ENCODE assay signal across 8 cellular contexts in genomic region chr12:109098671-109099070, GRCh38. TPM values are rescaled to one million over a fixed set of nuclear protein-coding genes. Genes with fewer than 3 reads are reported as not detected.
DNase-seq lines count a peak whose midpoint lies in the region; ATAC-seq and TF ChIP-seq lines count a peak whose summit lies in the region.

No MANE protein-coding gene starts in this region.

- peaks cover 3% of the 10 kb centered on the region; the same call in 1 of the 2 replicates for H3F3A ChIP-seq in DOHH2 (ENCODE audit: control insufficient read depth, insufficient read depth)

- H3K27ac ChIP-seq in DOHH2 (ENCODE audit: low read depth, low read length) (no peak overlapping the region), SJCRH30 (peak overlapping the region; percentile 97), fibroblast of lung (ENCODE audit: insufficient read depth, low read length) (peak overlapping the region; percentile 50), osteoblast (ENCODE audit: low read depth, low read length) (peak overlapping the region; percentile 83)

- H3K79me2 ChIP-seq in DOHH2 (ENCODE audit: control insufficient read depth, low read length), result peaks cover 23% of the 10 kb centered on the region
- H3K79me2 ChIP-seq in fibroblast of lung (ENCODE audit: control insufficient read depth, insufficient read depth, low read length), result peaks cover 4% of the 10 kb centered on the region
- peaks cover 26% of the 10 kb centered on the region for H3K79me2 ChIP-seq in osteoblast (ENCODE audit: insufficient read depth, low read length)

- DNase-seq in SJCRH30, result no peak
- peak; percentile 21 for DNase-seq in fibroblast of lung (ENCODE audit: low read depth in 2 of 2)
- DNase-seq in osteoblast (ENCODE audit: insufficient read length, low spot score, missing footprints), result no peak
- no peak for DNase-seq in germinal center (ENCODE audit: low spot score)
- DNase-seq in SKM-1 (lab: John Stamatoyannopoulos, UW; ENCODE audit: unreplicated experiment), result no peak
- DNase-seq in NCI-H1048 (lab: John Stamatoyannopoulos, UW), result no peak

- H3K4me2 ChIP-seq in DOHH2 (ENCODE audit: low read length) (peak overlapping the region; percentile 93), fibroblast of lung (ENCODE audit: extremely low read depth, insufficient read depth, low read length) (peak overlapping the region; percentile 86), osteoblast (ENCODE audit: insufficient read depth, low read length) (peak overlapping the region; percentile 91)

- H3K27me3 ChIP-seq in DOHH2 (ENCODE audit: control insufficient read depth, low read length), result no peaks in the 10 kb centered on the region
- H3K27me3 ChIP-seq in SJCRH30, result no peaks in the 10 kb centered on the region
- H3K27me3 ChIP-seq in fibroblast of lung (ENCODE audit: control insufficient read depth, insufficient read depth, low read length), result no peaks in the 10 kb centered on the region
- H3K27me3 ChIP-seq in osteoblast (ENCODE audit: insufficient read depth, low read length), result no peaks in the 10 kb centered on the region

- H2AFZ ChIP-seq in fibroblast of lung (ENCODE audit: low read length) (peak overlapping the region; percentile 70), osteoblast (ENCODE audit: low read length) (peak overlapping the region; percentile 96)

- no peaks in the 10 kb centered on the region for H3K9me2 ChIP-seq in DOHH2 (replicated peaks; ENCODE audit: control insufficient read depth, low read length)

- no peaks in the 10 kb centered on the region for H3K9me3 ChIP-seq in DOHH2 (ENCODE audit: control insufficient read depth, insufficient read depth, low read length)
- no peaks in the 10 kb centered on the region for H3K9me3 ChIP-seq in SJCRH30 (replicated peaks)
- H3K9me3 ChIP-seq in fibroblast of lung (ENCODE audit: control insufficient read depth, insufficient read depth, low read depth, low read length), result no peaks in the 10 kb centered on the region
- H3K9me3 ChIP-seq in osteoblast (ENCODE audit: low read depth, low read length), result no peaks in the 10 kb centered on the region

- TF ChIP-seq CTCF in DOHH2 (IDR thresholded peaks at IDR 0.05; ENCODE audit: low read depth, low read length, poor library complexity, severe bottlenecking), result no peak
- TF ChIP-seq CTCF in fibroblast of lung (conservative IDR thresholded peaks at IDR 0.05 in 1 of 2, IDR thresholded peaks at IDR 0.05 in 1 of 2; ENCODE audit: low read depth in 1 of 2, low read length in 2 of 2), result no peak
- no peak for TF ChIP-seq CTCF in osteoblast (IDR thresholded peaks at IDR 0.05; ENCODE audit: extremely low read depth, low read depth, low read length)

- no peak for ATAC-seq in HG03460 (IDR thresholded peaks at IDR 0.05; ENCODE audit: unreplicated experiment)

- peaks cover 11% of the 10 kb centered on the region; the same call in 1 of the 2 replicates for H4K20me1 ChIP-seq in DOHH2 (ENCODE audit: control insufficient read depth, insufficient read depth, low read depth, low read length)
- H4K20me1 ChIP-seq in fibroblast of lung (ENCODE audit: control insufficient read depth, extremely low read depth, insufficient read depth, low read length), result no peaks in the 10 kb centered on the region
- H4K20me1 ChIP-seq in osteoblast (ENCODE audit: insufficient read depth, low read length), result no peaks in the 10 kb centered on the region

- H3K9ac ChIP-seq in fibroblast of lung (ENCODE audit: insufficient read depth, low read length), result peak overlapping the region; percentile 60

- H3K4me3 ChIP-seq in DOHH2 (ENCODE audit: low read length), result peak overlapping the region; percentile 97
- H3K4me3 ChIP-seq in SJCRH30, result peak overlapping the region; percentile 91
- H3K4me3 ChIP-seq in fibroblast of lung (replicated peaks in 1 of 4; ENCODE audit: control extremely low read depth in 1 of 4, insufficient read depth in 1 of 4, low read depth in 3 of 4, low read length in 4 of 4), result peak overlapping the region; percentile 56 to 80 (median 69)
- peak overlapping the region; percentile 91 for H3K4me3 ChIP-seq in osteoblast (ENCODE audit: insufficient read depth, low read length)

- peaks cover 24% of the 10 kb centered on the region for H3K4me1 ChIP-seq in DOHH2 (ENCODE audit: control insufficient read depth, low read length)
- H3K4me1 ChIP-seq in SJCRH30, result no peaks in the 10 kb centered on the region
- peaks cover 4% of the 10 kb centered on the region for H3K4me1 ChIP-seq in fibroblast of lung (ENCODE audit: control insufficient read depth, extremely low read depth, insufficient read depth, low read length)
- H3K4me1 ChIP-seq in osteoblast (ENCODE audit: insufficient read depth, low read length), result peaks cover 23% of the 10 kb centered on the region

- H3K36me3 ChIP-seq in DOHH2 (ENCODE audit: control insufficient read depth, low read length), result peaks cover 51% of the 10 kb centered on the region
- H3K36me3 ChIP-seq in SJCRH30, result peaks cover 41% of the 10 kb centered on the region
- H3K36me3 ChIP-seq in fibroblast of lung (ENCODE audit: control insufficient read depth, insufficient read depth, low read length), result peaks cover 1% of the 10 kb centered on the region
- H3K36me3 ChIP-seq in osteoblast (ENCODE audit: insufficient read depth, low read length), result peaks cover 8% of the 10 kb centered on the region

RNA-seq across cellular contexts. Expression of gene UNG, which starts 1.3 kb away (rescaled TPM):
- 82.3 and 86.7 TPM in 2 replicates for total RNA-seq in SJCRH30 (2014; rRNA removed; shearing (Covaris generic))
- total RNA-seq in fibroblast of lung (23.5 and 23.9 TPM in 2 replicates), osteoblast (38.0 and 41.8 TPM in 2 replicates)
- polyA plus RNA-seq in fibroblast of lung, result 16.0 and 22.7 TPM in 2 replicates
- 14.4 and 21.8 TPM in 2 replicates for polyA plus RNA-seq in fibroblast of lung (2012)
- polyA minus RNA-seq in fibroblast of lung (ENCODE audit: low replicate concordance), result 8.2 and 10.2 TPM in 2 replicates

RNA-seq across cellular contexts. Expression of gene ALKBH2, which starts 5.4 kb away (rescaled TPM):
- total RNA-seq in SJCRH30 (2014; rRNA removed; shearing (Covaris generic)), result 25.9 and 27.8 TPM in 2 replicates
- total RNA-seq in fibroblast of lung (20.8 and 28.0 TPM in 2 replicates), osteoblast (22.4 and 25.0 TPM in 2 replicates)
- polyA plus RNA-seq in fibroblast of lung, result 15.1 and 15.4 TPM in 2 replicates
- polyA plus RNA-seq in fibroblast of lung (2012), result 15.4 and 16.8 TPM in 2 replicates
- polyA minus RNA-seq in fibroblast of lung (ENCODE audit: low replicate concordance), result 3.3 and 18.9 TPM in 2 replicates

RNA-seq across cellular contexts. Expression of gene ACACB, which starts 17.7 kb away (rescaled TPM):
- total RNA-seq in SJCRH30 (2014; rRNA removed; shearing (Covaris generic)), result 2.9 and 3.3 TPM in 2 replicates
- total RNA-seq in fibroblast of lung (5.1 and 9.1 TPM in 2 replicates), osteoblast (13.8 and 16.2 TPM in 2 replicates)
- 1.5 and 1.7 TPM in 2 replicates for polyA plus RNA-seq in fibroblast of lung
- polyA plus RNA-seq in fibroblast of lung (2012), result 2.2 and 2.5 TPM in 2 replicates
- 4.8 and 5.0 TPM in 2 replicates for polyA minus RNA-seq in fibroblast of lung (ENCODE audit: low replicate concordance)

RNA-seq across cellular contexts. Expression of gene USP30, which starts 46.3 kb away (rescaled TPM):
- total RNA-seq in SJCRH30 (2014; rRNA removed; shearing (Covaris generic)), result 8.6 and 10.2 TPM in 2 replicates
- 8.0 and 9.9 TPM in 2 replicates for total RNA-seq in fibroblast of lung
- 12.3 and 13.9 TPM in 2 replicates for polyA plus RNA-seq in fibroblast of lung
- polyA plus RNA-seq in fibroblast of lung (2012), result 5.4 and 7.1 TPM in 2 replicates
- 28.9 and 37.5 TPM in 2 replicates for polyA minus RNA-seq in fibroblast of lung (ENCODE audit: low replicate concordance)
- total RNA-seq in osteoblast, result 10.1 and 15.6 TPM in 2 replicates

Comparison
In these comparisons a context has a peak if more than half of its experiments do, and no peak if none do; other contexts are left out.
1. DNase-seq: peak in fibroblast of lung (2 of 2); none in SJCRH30 (0 of 2), osteoblast (single experiment), germinal center (single experiment), SKM-1 (single experiment) and NCI-H1048 (single experiment).
2. Peak in every context shown above with its lines, with median percentiles within 50 percentile points of each other: H3K4me2 ChIP-seq and H3K4me3 ChIP-seq.